ENCODE assay signal across 8 cellular contexts in the genomic region with DNA sequence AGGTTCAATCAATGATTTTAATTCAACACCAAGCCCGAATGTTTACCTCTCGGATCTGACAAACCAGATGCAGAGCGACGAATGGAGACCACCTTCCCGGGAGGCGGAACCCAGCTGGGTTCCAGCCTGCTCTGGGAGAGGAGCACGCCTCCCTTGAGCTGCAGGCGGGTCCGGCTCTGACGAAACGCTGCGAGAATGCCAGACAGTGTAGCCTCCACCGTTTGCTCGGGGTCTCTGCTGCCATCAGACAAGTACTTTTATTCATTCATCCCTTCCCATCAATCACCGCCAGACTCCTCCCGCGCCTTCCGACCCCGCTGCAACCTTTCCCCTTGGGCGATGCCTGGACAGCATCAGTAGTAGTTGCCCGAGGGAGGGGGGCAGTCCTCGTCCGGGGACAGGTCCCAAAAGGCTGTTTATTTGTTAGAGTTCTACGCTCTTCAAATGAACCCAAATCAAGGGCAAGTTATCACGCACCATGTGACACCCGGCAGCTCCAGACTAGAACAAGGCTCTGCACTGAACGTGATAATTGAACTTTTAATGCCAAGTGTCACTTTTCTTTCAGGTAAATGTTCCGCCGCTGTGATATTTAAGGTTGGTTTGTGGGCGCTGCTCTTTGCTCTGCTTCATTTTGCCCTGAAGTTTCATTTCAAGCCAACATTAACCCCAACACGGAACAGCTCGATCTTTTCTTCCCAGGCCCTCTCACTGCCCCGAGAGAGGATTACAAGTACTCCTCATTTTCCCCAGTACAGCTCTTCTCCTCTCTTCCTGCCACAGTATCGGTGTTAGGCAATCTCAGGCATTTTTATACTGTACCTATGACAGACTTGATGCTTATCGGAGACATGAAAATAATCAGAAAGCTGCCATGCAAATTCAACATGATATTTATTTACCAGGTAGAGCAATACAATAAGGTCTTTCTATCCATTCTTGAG. TPM values are rescaled to one million over a fixed set of nuclear protein-coding genes. Genes with fewer than 3 reads are reported as not detected.
DNase-seq lines count a peak whose midpoint lies in the region; ATAC-seq and TF ChIP-seq lines count a peak whose summit lies in the region.

No MANE protein-coding gene starts in this region.

- intact Hi-C loops in mucosa of descending colon (cut with DNase I, micrococcal nuclease) = no loop called here

- no peaks in the 10 kb centered on the region for H3K9me3 ChIP-seq in mucosa of descending colon

- no peaks in the 10 kb centered on the region for H3K36me3 ChIP-seq in mucosa of descending colon (ENCODE audit: low read depth)

- ATAC-seq in mucosa of descending colon = peak; percentile 58
- no peak for ATAC-seq in HG02588 (IDR thresholded peaks at IDR 0.05; ENCODE audit: unreplicated experiment)
- no peak for ATAC-seq in HG02870 (IDR thresholded peaks at IDR 0.05; ENCODE audit: unreplicated experiment)

- no peaks in the 10 kb centered on the region for H3K4me1 ChIP-seq in mucosa of descending colon (ENCODE audit: low read depth)

- no peak overlapping the region for H3K4me3 ChIP-seq in epithelial cell of esophagus (ENCODE audit: low read length)
- H3K4me3 ChIP-seq in mucosa of descending colon = no peak overlapping the region

- DNase-seq in ELR (ENCODE audit: low read depth) (peak; percentile 33), NCI-H1092 (lab: John Stamatoyannopoulos, UW) (peak; percentile 44), epithelial cell of esophagus (ENCODE audit: low read depth) (peak; percentile 10), mucosa of descending colon (peak; percentile 16 to 59 (median 45)), superior temporal gyrus (ENCODE audit: extremely low spot score) (no peak)
- no peak for DNase-seq in activated CD4-positive, alpha-beta T cell treated with anti-CD3 and anti-CD28 coated beads for 48 hours

- TF ChIP-seq CTCF in epithelial cell of esophagus (IDR thresholded peaks at IDR 0.05; ENCODE audit: insufficient read depth, low read depth, low read length, missing control alignments) = no peak
- no peak for TF ChIP-seq CTCF in mucosa of descending colon (IDR thresholded peaks at IDR 0.05)

RNA-seq across cellular contexts. Expression of a gene that starts 1.0 kb away (rescaled TPM):
- 10 to 100 TPM in 2 of 3 donors, 1 to 10 TPM in 1; 6.8 to 11.2 (median 11.0) TPM for total RNA-seq in mucosa of descending colon

Comparison
In these comparisons a context has a peak if more than half of its experiments do, and no peak if none do; other contexts are left out.
1. DNase-seq: peak in ELR (single experiment), NCI-H1092 (single experiment), epithelial cell of esophagus (single experiment) and mucosa of descending colon (3 of 3); none in activated CD4-positive, alpha-beta T cell treated with anti-CD3 and anti-CD28 coated beads for 48 hours (single experiment) and superior temporal gyrus (single experiment).